ENCODE assay signal across 1 cellular context in the genomic region with DNA sequence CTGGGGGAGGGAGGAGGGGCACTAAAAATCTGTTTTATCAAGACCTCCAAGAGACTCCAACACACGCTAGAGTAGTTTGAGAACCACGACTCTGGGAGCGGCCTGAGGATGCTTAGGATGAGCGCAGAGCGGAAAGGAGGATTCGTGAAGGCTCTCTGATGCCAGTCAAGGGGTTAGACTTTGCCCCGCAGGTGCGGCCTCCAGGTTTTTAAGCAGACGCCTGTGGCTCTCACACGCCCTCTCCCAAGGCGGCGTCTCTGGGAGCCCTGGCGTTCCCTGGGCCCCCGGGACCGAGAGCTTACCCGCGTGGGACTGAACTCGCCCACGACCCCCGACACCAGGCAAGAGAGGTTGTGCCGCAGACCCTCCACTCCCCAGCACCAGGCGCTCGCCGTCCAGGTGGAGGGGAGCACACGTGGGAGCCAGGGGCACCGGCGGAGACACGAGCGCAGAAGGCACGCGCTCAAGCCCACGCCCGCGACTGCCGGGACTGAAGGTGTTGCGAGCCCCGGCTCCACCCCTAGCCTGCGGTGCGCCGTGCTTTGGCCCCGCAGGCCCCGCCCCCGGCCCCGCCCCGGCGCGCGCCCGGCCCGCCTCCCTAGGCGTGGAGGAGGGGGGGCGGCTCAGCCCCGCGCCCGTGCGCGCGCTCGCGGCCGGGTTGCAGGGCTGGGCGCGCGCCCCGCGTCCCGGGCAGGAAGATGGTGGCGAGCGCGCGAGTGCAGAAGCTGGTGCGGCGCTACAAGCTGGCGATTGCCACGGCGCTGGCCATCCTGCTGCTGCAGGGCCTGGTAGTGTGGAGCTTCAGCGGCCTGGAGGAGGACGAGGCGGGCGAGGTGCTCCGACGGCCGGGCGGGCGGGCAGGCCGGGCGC.
A peak's percentile ranks its signal among the peaks of the same experiment; 100 is the strongest.
TF ChIP-seq lines count a peak whose summit lies in the region.

A gene (plus strand): TSS at position 684 of the 870 bp plus-strand sequence. CDS start 15 bp downstream, at position 699.

TF ChIP-seq in WTC11, 78 proteins besides CTCF, POLR2A, EP300 and RAD21 (continued from another document):
- TF ChIP-seq, protein P1, sequence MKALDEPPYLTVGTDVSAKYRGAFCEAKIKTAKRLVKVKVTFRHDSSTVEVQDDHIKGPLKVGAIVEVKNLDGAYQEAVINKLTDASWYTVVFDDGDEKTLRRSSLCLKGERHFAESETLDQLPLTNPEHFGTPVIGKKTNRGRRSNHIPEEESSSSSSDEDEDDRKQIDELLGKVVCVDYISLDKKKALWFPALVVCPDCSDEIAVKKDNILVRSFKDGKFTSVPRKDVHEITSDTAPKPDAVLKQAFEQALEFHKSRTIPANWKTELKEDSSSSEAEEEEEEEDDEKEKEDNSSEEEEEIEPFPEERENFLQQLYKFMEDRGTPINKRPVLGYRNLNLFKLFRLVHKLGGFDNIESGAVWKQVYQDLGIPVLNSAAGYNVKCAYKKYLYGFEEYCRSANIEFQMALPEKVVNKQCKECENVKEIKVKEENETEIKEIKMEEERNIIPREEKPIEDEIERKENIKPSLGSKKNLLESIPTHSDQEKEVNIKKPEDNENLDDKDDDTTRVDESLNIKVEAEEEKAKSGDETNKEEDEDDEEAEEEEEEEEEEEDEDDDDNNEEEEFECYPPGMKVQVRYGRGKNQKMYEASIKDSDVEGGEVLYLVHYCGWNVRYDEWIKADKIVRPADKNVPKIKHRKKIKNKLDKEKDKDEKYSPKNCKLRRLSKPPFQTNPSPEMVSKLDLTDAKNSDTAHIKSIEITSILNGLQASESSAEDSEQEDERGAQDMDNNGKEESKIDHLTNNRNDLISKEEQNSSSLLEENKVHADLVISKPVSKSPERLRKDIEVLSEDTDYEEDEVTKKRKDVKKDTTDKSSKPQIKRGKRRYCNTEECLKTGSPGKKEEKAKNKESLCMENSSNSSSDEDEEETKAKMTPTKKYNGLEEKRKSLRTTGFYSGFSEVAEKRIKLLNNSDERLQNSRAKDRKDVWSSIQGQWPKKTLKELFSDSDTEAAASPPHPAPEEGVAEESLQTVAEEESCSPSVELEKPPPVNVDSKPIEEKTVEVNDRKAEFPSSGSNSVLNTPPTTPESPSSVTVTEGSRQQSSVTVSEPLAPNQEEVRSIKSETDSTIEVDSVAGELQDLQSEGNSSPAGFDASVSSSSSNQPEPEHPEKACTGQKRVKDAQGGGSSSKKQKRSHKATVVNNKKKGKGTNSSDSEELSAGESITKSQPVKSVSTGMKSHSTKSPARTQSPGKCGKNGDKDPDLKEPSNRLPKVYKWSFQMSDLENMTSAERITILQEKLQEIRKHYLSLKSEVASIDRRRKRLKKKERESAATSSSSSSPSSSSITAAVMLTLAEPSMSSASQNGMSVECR (CRISPR knock-in tag; IDR thresholded peaks at IDR 0.05; ENCODE audit: borderline replicate concordance), result no peak; the same call in 1 of the 2 replicates
- no peak for TF ChIP-seq GTF2I (CRISPR knock-in tag; conservative IDR thresholded peaks at IDR 0.05)
- 0 out of 2 replicates have a peak, but pooled peaks have one; percentile 42 for TF ChIP-seq EMX1 (CRISPR knock-in tag; IDR thresholded peaks at IDR 0.05)
- TF ChIP-seq, protein P2, sequence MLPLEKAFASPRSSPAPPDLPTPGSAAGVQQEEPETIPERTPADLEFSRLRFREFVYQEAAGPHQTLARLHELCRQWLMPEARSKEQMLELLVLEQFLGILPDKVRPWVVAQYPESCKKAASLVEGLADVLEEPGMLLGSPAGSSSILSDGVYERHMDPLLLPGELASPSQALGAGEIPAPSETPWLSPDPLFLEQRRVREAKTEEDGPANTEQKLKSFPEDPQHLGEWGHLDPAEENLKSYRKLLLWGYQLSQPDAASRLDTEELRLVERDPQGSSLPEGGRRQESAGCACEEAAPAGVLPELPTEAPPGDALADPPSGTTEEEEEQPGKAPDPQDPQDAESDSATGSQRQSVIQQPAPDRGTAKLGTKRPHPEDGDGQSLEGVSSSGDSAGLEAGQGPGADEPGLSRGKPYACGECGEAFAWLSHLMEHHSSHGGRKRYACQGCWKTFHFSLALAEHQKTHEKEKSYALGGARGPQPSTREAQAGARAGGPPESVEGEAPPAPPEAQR (CRISPR knock-in tag; IDR thresholded peaks at IDR 0.05), result no peak
- TF ChIP-seq, protein P3, sequence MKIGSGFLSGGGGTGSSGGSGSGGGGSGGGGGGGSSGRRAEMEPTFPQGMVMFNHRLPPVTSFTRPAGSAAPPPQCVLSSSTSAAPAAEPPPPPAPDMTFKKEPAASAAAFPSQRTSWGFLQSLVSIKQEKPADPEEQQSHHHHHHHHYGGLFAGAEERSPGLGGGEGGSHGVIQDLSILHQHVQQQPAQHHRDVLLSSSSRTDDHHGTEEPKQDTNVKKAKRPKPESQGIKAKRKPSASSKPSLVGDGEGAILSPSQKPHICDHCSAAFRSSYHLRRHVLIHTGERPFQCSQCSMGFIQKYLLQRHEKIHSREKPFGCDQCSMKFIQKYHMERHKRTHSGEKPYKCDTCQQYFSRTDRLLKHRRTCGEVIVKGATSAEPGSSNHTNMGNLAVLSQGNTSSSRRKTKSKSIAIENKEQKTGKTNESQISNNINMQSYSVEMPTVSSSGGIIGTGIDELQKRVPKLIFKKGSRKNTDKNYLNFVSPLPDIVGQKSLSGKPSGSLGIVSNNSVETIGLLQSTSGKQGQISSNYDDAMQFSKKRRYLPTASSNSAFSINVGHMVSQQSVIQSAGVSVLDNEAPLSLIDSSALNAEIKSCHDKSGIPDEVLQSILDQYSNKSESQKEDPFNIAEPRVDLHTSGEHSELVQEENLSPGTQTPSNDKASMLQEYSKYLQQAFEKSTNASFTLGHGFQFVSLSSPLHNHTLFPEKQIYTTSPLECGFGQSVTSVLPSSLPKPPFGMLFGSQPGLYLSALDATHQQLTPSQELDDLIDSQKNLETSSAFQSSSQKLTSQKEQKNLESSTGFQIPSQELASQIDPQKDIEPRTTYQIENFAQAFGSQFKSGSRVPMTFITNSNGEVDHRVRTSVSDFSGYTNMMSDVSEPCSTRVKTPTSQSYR (CRISPR knock-in tag; IDR thresholded peaks at IDR 0.05), result 0 out of 2 replicates have a peak, but pooled peaks have one; percentile 37
